ENCODE assay signal across 8 cellular contexts in the genomic region with DNA sequence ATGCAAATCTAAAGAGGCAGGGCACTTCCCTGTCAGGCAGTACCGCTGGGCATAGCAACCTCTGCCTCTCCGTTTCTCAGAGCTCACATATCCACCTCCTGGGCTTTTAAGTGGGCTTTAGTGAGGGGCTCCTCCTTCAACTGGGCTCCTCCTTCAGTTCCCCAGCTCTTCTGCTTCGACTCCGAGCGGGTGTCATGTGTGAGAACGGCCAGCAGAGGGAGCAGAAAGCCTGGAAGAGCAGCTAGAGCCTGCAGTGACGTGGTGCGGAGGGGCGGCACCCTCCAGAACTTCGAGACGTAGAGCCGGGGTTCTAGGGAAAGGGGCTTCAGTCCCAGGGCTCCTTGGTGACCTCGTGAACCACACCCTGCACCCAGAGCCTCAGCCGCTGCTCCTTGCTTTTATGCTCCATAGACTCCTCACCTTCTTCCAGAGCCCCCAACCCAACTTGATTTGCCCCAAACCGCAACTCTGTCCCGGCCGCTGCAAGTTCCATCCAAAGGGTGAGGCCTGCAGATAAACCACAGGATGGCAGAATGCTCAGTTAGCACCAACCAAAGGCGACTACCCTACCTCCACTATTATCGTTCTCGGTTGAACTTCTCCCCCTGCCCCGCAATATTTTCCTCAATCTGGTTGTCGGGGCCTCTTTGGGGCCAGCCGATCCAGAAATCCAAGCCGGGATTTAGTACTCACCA. TPM values are rescaled to one million over a fixed set of nuclear protein-coding genes. Genes with fewer than 3 reads are reported as not detected.
DNase-seq lines count a peak whose midpoint lies in the region; ATAC-seq and TF ChIP-seq lines count a peak whose summit lies in the region.

No MANE protein-coding gene starts in this region.

- H3K36me3 ChIP-seq in OCI-LY3 (replicated peaks; ENCODE audit: low read depth, low read length) (no peaks in the 10 kb centered on the region), esophagus (ENCODE audit: control insufficient read depth in 2 of 2, insufficient read depth in 2 of 2, low read length in 1 of 2) (no peaks in the 10 kb centered on the region), mucosa of rectum (ENCODE audit: control insufficient read depth in 2 of 2, insufficient read depth in 2 of 2, low read length in 2 of 2) (no peaks in the 10 kb centered on the region)

- TF ChIP-seq CTCF in OCI-LY3 (IDR thresholded peaks at IDR 0.05; ENCODE audit: low read depth, low read length) = peak; percentile 89

- H3K4me1 ChIP-seq in OCI-LY3 (ENCODE audit: low read length) (peaks cover 52% of the 10 kb centered on the region), esophagus (ENCODE audit: control insufficient read depth in 2 of 2, insufficient read depth in 2 of 2, low read length in 1 of 2) (peaks cover 0 to 6% of the 10 kb centered on the region in 2 donors), mucosa of rectum (ENCODE audit: control insufficient read depth in 2 of 2, insufficient read depth in 2 of 2, low read length in 2 of 2) (peaks cover 30 to 39% of the 10 kb centered on the region in 2 donors)

- H3K4me3 ChIP-seq in OCI-LY3 (ENCODE audit: low read length) (peak overlapping the region; percentile 78), esophagus (ENCODE audit: low read depth in 1 of 2, low read length in 2 of 2) (peak overlapping the region; percentile 45 to 62), mucosa of rectum (ENCODE audit: low read length in 2 of 2) (peak overlapping the region; percentile 85 to 92)

- H3K79me2 ChIP-seq in OCI-LY3 (ENCODE audit: low read length) = no peaks in the 10 kb centered on the region

- H3K9ac ChIP-seq in OCI-LY3 (ENCODE audit: low read length) = peak overlapping the region; percentile 91
- peak overlapping the region; percentile 79 to 92 for H3K9ac ChIP-seq in mucosa of rectum (ENCODE audit: low read depth in 1 of 2, low read length in 2 of 2)

- H3K4me2 ChIP-seq in OCI-LY3 (ENCODE audit: low read length) = peak overlapping the region; percentile 79

- DNase-seq in DMS 273 treated with DMSO at 0.1 percent for 48 hours (lab: John Stamatoyannopoulos, UW) = peak; percentile 94
- peak; percentile 89 for DNase-seq in HuH-7.5 (ENCODE audit: low spot score)
- DNase-seq in activated T-cell treated with anti-CD3 and anti-CD28 coated beads for 4 hours = peak; percentile 92
- peak; percentile 82 to 83 for DNase-seq in stimulated activated CD8-positive, alpha-beta memory T cell treated with anti-CD3 and anti-CD28 coated beads, Interleukin-4, amount 100 ng/mL, for 4 hours (ENCODE audit: low read depth in 2 of 2, low spot score in 1 of 2)

- H3K27me3 ChIP-seq in OCI-LY3 (ENCODE audit: low read depth, low read length) (peaks cover 5% of the 10 kb centered on the region), esophagus (ENCODE audit: control insufficient read depth in 1 of 2, insufficient read depth in 2 of 2, low read length in 2 of 2) (no peaks in the 10 kb centered on the region), mucosa of rectum (ENCODE audit: control insufficient read depth in 2 of 2, insufficient read depth in 2 of 2, low read length in 2 of 2) (peaks cover 9 to 11% of the 10 kb centered on the region in 2 donors)

- H4K20me1 ChIP-seq in OCI-LY3 (ENCODE audit: insufficient read depth, low read length) = no peaks in the 10 kb centered on the region

- H2AFZ ChIP-seq in OCI-LY3 (ENCODE audit: low read depth, low read length) = peak overlapping the region; percentile 73

- H3K9me3 ChIP-seq in OCI-LY3 (ENCODE audit: insufficient read depth, low read length) = no peaks in the 10 kb centered on the region
- no peaks in the 10 kb centered on the region for H3K9me3 ChIP-seq in esophagus (ENCODE audit: control insufficient read depth in 2 of 2, insufficient read depth in 1 of 2, low read depth in 1 of 2, low read length in 1 of 2)
- H3K9me3 ChIP-seq in mucosa of rectum (ENCODE audit: control insufficient read depth in 2 of 2, low read length in 2 of 2) = no peaks in the 10 kb centered on the region

- WGBS in esophagus, 2 donors = 0 to 1% methylated on average over 24 of the region's 24 CpGs

- H3K27ac ChIP-seq in OCI-LY3 (ENCODE audit: low read length) = peak overlapping the region; percentile 81
- H3K27ac ChIP-seq in esophagus (ENCODE audit: low read depth in 2 of 2, low read length in 1 of 2) = peak overlapping the region; percentile 65 to 74
- H3K27ac ChIP-seq in mucosa of rectum (ENCODE audit: low read depth in 2 of 2, low read length in 2 of 2) = peak overlapping the region; percentile 87 to 91

- peak; percentile 54 for ATAC-seq in GM21526 (IDR thresholded peaks at IDR 0.05; ENCODE audit: low FRiP score, unreplicated experiment)

RNA-seq across cellular contexts. Expression of gene GLI1, which starts 0.4 kb away (rescaled TPM):
- under 1 TPM; 0.16 to 0.28 TPM for polyA plus RNA-seq in esophagus

RNA-seq across cellular contexts. Expression of gene INHBE, which starts 4.1 kb away (rescaled TPM):
- under 1 TPM in 1 of 2 donors, not detected in 1; 0.01 TPM for polyA plus RNA-seq in esophagus

RNA-seq across cellular contexts. Expression of gene ARHGAP9, which starts 20.5 kb away (rescaled TPM):
- 1 to 10 TPM; 4.3 to 9.2 TPM for polyA plus RNA-seq in esophagus

RNA-seq across cellular contexts. Expression of gene INHBC, which starts 24.6 kb away (rescaled TPM):
- under 1 TPM in 1 of 2 donors, not detected in 1; 0.01 TPM for polyA plus RNA-seq in esophagus

RNA-seq across cellular contexts. Expression of gene R3HDM2, which starts 28.4 kb away (rescaled TPM):
- 10 to 100 TPM; 10.4 to 12.4 TPM for polyA plus RNA-seq in esophagus

Comparison
In these comparisons a context has a peak if more than half of its experiments do, and no peak if none do; other contexts are left out.
1. Peak in every context shown above with its lines: DNase-seq, ATAC-seq, H3K4me3 ChIP-seq and H3K27ac ChIP-seq.